1 cellular context compared by ENCODE assay signal in the genomic region with DNA sequence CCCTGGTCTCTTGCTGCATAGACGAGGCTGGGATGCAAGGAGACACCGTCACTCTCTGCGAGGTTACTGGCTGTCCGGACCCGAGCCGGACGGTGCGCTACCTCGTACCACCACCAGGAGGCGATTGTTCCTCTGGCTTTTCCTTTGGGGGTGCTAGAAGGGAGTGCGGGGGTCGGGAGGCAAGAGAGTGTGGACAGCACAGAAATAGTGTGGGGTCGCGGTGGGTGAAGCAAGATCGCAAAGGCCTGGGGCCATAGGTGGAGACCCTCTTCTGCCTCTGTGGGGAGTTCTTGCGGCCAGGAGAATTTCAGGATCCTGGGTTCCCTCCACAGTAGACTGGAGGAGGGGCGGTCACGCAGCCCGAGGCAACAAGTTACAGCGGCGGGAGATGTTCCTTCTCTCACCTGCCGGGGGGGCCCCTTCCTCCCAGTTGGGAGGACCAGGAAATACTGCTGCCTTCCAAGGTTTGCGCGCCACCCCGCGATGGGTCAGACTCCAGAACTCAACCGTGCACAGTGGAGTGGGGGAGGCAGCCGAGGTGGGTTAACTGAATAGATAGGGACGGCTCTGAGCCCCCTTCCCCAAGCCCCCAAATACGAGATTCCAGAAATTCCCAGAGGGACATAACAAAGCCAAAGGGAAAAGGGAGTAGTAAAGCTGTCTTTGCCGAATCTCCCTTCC.
TF ChIP-seq lines count a peak whose summit lies in the region.

No MANE protein-coding gene starts in this region.

TF ChIP-seq in HepG2, 621 proteins besides CTCF, POLR2A, EP300 and RAD21 (continued from another document):
- TF ChIP-seq ATF7 (IDR thresholded peaks at IDR 0.05) (no peak), ATF7 (CRISPR knock-in tag; IDR thresholded peaks at IDR 0.05) (0 out of 2 replicates have a peak, but pooled peaks have one; percentile 46), XRCC5 (optimal IDR thresholded peaks at IDR 0.05; ENCODE audit: low read length) (peak; percentile 53), ZNF232 (CRISPR knock-in tag; IDR thresholded peaks at IDR 0.05; ENCODE audit: borderline replicate concordance) (no peak), ZNF547 (CRISPR knock-in tag; IDR thresholded peaks at IDR 0.05) (peak; percentile 33; the same call in 1 of the 2 replicates), FOXC1 (CRISPR knock-in tag; IDR thresholded peaks at IDR 0.05; ENCODE audit: borderline replicate concordance) (no peak), STAG1 (CRISPR knock-in tag; IDR thresholded peaks at IDR 0.05) (peak; percentile 48), ZNF839 (CRISPR knock-in tag; IDR thresholded peaks at IDR 0.05; ENCODE audit: borderline replicate concordance) (peak; percentile 42; the same call in 1 of the 2 replicates), ZNF546 (CRISPR knock-in tag; conservative IDR thresholded peaks at IDR 0.05) (0 out of 2 replicates have a peak, but pooled peaks have one; percentile 39), ZNF891 (CRISPR knock-in tag; IDR thresholded peaks at IDR 0.05) (0 out of 2 replicates have a peak, but pooled peaks have one; percentile 14), FOXA1 (IDR thresholded peaks at IDR 0.05) (no peak), FOXA1 (CRISPR knock-in tag; IDR thresholded peaks at IDR 0.05) (no peak), ISL2 (CRISPR knock-in tag; IDR thresholded peaks at IDR 0.05) (no peak), NRL (CRISPR knock-in tag; IDR thresholded peaks at IDR 0.05; ENCODE audit: borderline replicate concordance) (peak; percentile 68; the same call in 1 of the 2 replicates), KLF6 (CRISPR knock-in tag; IDR thresholded peaks at IDR 0.05) (no peak), SMC3 (IDR thresholded peaks at IDR 0.05; ENCODE audit: low read length) (peak; percentile 38; the same call in 1 of the 2 replicates), CEBPB (IDR thresholded peaks at IDR 0.05; ENCODE audit: borderline replicate concordance, low read depth, low read length) (no peak), TEAD3 (CRISPR knock-in tag; optimal IDR thresholded peaks at IDR 0.05; ENCODE audit: borderline replicate concordance) (peak; percentile 11), MLLT10 (CRISPR knock-in tag; IDR thresholded peaks at IDR 0.05) (no peak), ZNF274 (CRISPR knock-in tag; IDR thresholded peaks at IDR 0.05) (peak; percentile 63; the same call in 1 of the 2 replicates), MTA1 (CRISPR knock-in tag; IDR thresholded peaks at IDR 0.05; ENCODE audit: borderline replicate concordance) (peak; percentile 10; the same call in 1 of the 2 replicates), FOSL1 (CRISPR knock-in tag; IDR thresholded peaks at IDR 0.05; ENCODE audit: borderline replicate concordance) (no peak)
- TF ChIP-seq, protein P1, sequence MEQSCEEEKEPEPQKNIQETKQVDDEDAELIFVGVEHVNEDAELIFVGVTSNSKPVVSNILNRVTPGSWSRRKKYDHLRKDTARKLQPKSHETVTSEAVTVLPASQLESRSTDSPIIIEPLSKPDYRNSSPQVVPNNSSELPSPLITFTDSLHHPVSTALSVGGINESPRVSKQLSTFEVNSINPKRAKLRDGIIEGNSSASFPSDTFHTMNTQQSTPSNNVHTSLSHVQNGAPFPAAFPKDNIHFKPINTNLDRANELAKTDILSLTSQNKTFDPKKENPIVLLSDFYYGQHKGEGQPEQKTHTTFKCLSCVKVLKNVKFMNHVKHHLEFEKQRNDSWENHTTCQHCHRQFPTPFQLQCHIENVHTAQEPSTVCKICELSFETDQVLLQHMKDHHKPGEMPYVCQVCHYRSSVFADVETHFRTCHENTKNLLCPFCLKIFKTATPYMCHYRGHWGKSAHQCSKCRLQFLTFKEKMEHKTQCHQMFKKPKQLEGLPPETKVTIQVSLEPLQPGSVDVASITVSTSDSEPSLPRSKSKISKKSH (CRISPR knock-in tag; IDR thresholded peaks at IDR 0.05; ENCODE audit: borderline replicate concordance), result 0 out of 2 replicates have a peak, but pooled peaks have one; percentile 46
- TF ChIP-seq, protein P2, sequence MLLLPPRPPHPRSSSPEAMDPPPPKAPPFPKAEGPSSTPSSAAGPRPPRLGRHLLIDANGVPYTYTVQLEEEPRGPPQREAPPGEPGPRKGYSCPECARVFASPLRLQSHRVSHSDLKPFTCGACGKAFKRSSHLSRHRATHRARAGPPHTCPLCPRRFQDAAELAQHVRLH (CRISPR knock-in tag; IDR thresholded peaks at IDR 0.05; ENCODE audit: borderline replicate concordance, low read depth), result no peak
- TF ChIP-seq, protein P3, sequence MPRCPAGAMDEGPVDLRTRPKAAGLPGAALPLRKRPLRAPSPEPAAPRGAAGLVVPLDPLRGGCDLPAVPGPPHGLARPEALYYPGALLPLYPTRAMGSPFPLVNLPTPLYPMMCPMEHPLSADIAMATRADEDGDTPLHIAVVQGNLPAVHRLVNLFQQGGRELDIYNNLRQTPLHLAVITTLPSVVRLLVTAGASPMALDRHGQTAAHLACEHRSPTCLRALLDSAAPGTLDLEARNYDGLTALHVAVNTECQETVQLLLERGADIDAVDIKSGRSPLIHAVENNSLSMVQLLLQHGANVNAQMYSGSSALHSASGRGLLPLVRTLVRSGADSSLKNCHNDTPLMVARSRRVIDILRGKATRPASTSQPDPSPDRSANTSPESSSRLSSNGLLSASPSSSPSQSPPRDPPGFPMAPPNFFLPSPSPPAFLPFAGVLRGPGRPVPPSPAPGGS (CRISPR knock-in tag; IDR thresholded peaks at IDR 0.05), result 0 out of 2 replicates have a peak, but pooled peaks have one; percentile 44
- TF ChIP-seq, protein P4, sequence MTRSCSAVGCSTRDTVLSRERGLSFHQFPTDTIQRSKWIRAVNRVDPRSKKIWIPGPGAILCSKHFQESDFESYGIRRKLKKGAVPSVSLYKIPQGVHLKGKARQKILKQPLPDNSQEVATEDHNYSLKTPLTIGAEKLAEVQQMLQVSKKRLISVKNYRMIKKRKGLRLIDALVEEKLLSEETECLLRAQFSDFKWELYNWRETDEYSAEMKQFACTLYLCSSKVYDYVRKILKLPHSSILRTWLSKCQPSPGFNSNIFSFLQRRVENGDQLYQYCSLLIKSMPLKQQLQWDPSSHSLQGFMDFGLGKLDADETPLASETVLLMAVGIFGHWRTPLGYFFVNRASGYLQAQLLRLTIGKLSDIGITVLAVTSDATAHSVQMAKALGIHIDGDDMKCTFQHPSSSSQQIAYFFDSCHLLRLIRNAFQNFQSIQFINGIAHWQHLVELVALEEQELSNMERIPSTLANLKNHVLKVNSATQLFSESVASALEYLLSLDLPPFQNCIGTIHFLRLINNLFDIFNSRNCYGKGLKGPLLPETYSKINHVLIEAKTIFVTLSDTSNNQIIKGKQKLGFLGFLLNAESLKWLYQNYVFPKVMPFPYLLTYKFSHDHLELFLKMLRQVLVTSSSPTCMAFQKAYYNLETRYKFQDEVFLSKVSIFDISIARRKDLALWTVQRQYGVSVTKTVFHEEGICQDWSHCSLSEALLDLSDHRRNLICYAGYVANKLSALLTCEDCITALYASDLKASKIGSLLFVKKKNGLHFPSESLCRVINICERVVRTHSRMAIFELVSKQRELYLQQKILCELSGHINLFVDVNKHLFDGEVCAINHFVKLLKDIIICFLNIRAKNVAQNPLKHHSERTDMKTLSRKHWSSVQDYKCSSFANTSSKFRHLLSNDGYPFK (CRISPR knock-in tag; IDR thresholded peaks at IDR 0.05; ENCODE audit: borderline replicate concordance), result 0 out of 2 replicates have a peak, but pooled peaks have one; percentile 18
- TF ChIP-seq, protein P5, sequence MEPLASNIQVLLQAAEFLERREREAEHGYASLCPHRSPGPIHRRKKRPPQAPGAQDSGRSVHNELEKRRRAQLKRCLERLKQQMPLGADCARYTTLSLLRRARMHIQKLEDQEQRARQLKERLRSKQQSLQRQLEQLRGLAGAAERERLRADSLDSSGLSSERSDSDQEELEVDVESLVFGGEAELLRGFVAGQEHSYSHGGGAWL (CRISPR knock-in tag; IDR thresholded peaks at IDR 0.05), result 0 out of 2 replicates have a peak, but pooled peaks have one; percentile 29
- TF ChIP-seq, protein P6, sequence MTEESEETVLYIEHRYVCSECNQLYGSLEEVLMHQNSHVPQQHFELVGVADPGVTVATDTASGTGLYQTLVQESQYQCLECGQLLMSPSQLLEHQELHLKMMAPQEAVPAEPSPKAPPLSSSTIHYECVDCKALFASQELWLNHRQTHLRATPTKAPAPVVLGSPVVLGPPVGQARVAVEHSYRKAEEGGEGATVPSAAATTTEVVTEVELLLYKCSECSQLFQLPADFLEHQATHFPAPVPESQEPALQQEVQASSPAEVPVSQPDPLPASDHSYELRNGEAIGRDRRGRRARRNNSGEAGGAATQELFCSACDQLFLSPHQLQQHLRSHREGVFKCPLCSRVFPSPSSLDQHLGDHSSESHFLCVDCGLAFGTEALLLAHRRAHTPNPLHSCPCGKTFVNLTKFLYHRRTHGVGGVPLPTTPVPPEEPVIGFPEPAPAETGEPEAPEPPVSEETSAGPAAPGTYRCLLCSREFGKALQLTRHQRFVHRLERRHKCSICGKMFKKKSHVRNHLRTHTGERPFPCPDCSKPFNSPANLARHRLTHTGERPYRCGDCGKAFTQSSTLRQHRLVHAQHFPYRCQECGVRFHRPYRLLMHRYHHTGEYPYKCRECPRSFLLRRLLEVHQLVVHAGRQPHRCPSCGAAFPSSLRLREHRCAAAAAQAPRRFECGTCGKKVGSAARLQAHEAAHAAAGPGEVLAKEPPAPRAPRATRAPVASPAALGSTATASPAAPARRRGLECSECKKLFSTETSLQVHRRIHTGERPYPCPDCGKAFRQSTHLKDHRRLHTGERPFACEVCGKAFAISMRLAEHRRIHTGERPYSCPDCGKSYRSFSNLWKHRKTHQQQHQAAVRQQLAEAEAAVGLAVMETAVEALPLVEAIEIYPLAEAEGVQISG (CRISPR knock-in tag; IDR thresholded peaks at IDR 0.05), result peak; percentile 25; the same call in 1 of the 2 replicates
- TF ChIP-seq, protein P7, sequence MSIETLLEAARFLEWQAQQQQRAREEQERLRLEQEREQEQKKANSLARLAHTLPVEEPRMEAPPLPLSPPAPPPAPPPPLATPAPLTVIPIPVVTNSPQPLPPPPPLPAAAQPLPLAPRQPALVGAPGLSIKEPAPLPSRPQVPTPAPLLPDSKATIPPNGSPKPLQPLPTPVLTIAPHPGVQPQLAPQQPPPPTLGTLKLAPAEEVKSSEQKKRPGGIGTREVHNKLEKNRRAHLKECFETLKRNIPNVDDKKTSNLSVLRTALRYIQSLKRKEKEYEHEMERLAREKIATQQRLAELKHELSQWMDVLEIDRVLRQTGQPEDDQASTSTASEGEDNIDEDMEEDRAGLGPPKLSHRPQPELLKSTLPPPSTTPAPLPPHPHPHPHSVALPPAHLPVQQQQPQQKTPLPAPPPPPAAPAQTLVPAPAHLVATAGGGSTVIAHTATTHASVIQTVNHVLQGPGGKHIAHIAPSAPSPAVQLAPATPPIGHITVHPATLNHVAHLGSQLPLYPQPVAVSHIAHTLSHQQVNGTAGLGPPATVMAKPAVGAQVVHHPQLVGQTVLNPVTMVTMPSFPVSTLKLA (IDR thresholded peaks at IDR 0.05), result no peak
- TF ChIP-seq, protein P8, sequence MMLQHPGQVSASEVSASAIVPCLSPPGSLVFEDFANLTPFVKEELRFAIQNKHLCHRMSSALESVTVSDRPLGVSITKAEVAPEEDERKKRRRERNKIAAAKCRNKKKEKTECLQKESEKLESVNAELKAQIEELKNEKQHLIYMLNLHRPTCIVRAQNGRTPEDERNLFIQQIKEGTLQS (CRISPR knock-in tag; IDR thresholded peaks at IDR 0.05), result 0 out of 2 replicates have a peak, but pooled peaks have one; percentile 18
- TF ChIP-seq, protein P9, sequence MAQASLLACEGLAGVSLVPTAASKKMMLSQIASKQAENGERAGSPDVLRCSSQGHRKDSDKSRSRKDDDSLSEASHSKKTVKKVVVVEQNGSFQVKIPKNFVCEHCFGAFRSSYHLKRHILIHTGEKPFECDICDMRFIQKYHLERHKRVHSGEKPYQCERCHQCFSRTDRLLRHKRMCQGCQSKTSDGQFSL (CRISPR knock-in tag; IDR thresholded peaks at IDR 0.05), result peak; percentile 87; the same call in 1 of the 2 replicates
- TF ChIP-seq, protein P10, sequence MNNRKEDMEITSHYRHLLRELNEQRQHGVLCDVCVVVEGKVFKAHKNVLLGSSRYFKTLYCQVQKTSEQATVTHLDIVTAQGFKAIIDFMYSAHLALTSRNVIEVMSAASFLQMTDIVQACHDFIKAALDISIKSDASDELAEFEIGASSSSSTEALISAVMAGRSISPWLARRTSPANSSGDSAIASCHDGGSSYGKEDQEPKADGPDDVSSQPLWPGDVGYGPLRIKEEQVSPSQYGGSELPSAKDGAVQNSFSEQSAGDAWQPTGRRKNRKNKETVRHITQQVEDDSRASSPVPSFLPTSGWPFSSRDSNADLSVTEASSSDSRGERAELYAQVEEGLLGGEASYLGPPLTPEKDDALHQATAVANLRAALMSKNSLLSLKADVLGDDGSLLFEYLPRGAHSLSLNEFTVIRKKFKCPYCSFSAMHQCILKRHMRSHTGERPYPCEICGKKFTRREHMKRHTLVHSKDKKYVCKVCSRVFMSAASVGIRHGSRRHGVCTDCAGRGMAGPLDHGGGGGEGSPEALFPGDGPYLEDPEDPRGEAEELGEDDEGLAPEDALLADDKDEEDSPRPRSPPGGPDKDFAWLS (CRISPR knock-in tag; IDR thresholded peaks at IDR 0.05; ENCODE audit: borderline replicate concordance), result no peak
- TF ChIP-seq, protein P11, sequence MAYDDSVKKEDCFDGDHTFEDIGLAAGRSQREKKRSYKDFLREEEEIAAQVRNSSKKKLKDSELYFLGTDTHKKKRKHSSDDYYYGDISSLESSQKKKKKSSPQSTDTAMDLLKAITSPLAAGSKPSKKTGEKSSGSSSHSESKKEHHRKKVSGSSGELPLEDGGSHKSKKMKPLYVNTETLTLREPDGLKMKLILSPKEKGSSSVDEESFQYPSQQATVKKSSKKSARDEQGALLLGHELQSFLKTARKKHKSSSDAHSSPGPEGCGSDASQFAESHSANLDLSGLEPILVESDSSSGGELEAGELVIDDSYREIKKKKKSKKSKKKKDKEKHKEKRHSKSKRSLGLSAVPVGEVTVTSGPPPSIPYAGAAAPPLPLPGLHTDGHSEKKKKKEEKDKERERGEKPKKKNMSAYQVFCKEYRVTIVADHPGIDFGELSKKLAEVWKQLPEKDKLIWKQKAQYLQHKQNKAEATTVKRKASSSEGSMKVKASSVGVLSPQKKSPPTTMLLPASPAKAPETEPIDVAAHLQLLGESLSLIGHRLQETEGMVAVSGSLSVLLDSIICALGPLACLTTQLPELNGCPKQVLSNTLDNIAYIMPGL (CRISPR knock-in tag; IDR thresholded peaks at IDR 0.05; ENCODE audit: borderline replicate concordance in 1 of 2, low read depth in 1 of 2), result 0 out of 4 replicates have a peak, but pooled peaks of 1 of the 2 experiments have one; percentile 17
- TF ChIP-seq, protein P12, sequence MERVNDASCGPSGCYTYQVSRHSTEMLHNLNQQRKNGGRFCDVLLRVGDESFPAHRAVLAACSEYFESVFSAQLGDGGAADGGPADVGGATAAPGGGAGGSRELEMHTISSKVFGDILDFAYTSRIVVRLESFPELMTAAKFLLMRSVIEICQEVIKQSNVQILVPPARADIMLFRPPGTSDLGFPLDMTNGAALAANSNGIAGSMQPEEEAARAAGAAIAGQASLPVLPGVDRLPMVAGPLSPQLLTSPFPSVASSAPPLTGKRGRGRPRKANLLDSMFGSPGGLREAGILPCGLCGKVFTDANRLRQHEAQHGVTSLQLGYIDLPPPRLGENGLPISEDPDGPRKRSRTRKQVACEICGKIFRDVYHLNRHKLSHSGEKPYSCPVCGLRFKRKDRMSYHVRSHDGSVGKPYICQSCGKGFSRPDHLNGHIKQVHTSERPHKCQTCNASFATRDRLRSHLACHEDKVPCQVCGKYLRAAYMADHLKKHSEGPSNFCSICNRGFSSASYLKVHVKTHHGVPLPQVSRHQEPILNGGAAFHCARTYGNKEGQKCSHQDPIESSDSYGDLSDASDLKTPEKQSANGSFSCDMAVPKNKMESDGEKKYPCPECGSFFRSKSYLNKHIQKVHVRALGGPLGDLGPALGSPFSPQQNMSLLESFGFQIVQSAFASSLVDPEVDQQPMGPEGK (CRISPR knock-in tag; IDR thresholded peaks at IDR 0.05), result peak; percentile 70
TF ChIP-seq in HepG2: peak in this region for 22.
